In genomic region chr14:49193365-49194050, GRCh38 we compare ENCODE assay signal across 13 cellular contexts.
DNase-seq lines count a peak whose midpoint lies in the region; ATAC-seq and TF ChIP-seq lines count a peak whose summit lies in the region.
"Had no signal": no experiment of that assay in that cellular context is flagged by ENCODE, and none has a peak within 500 bp of the region (broad histone marks: within the 10 kb centered on the region; RNA-seq: fewer than 3 reads in every experiment).

No MANE protein-coding gene starts in this region.

- H3K4me1 ChIP-seq in mammary epithelial cell (ENCODE audit: insufficient read depth, low read length), result no peaks in the 10 kb centered on the region
- H3K4me1 ChIP-seq in mucosa of descending colon (ENCODE audit: low read depth), result no peaks in the 10 kb centered on the region
- H3K4me1 ChIP-seq in gastroesophageal sphincter, result peaks cover 0 to 18% (median 0%) of the 10 kb centered on the region in 3 donors

- H3K36me3 Mint-ChIP-seq in memory B cell, result no peaks in the 10 kb centered on the region

- dilution Hi-C loops in mammary epithelial cell (cut with HindIII; ENCODE audit: low sequenced_read_pairs), result no loop called here

- TF ChIP-seq CTCF in mammary epithelial cell (conservative IDR thresholded peaks at IDR 0.05 in 1 of 2, IDR thresholded peaks at IDR 0.05 in 1 of 2; ENCODE audit: extremely low read depth in 1 of 2, insufficient read depth in 1 of 2, low read depth in 1 of 2, low read length in 2 of 2), result no peak
- no peak for TF ChIP-seq CTCF in mucosa of descending colon (IDR thresholded peaks at IDR 0.05)
- no peak for TF ChIP-seq CTCF in gastroesophageal sphincter (IDR thresholded peaks at IDR 0.05)

- no peak overlapping the region for H3K4me2 ChIP-seq in mammary epithelial cell (ENCODE audit: insufficient read depth, low read depth, low read length)

- CTCF ChIA-PET in mammary epithelial cell (lab: Charles Lee; ENCODE audit: low non-redundant PET), result no interaction called here

- H3K9me3 Mint-ChIP-seq in memory B cell, result no peaks in the 10 kb centered on the region
- H3K9me3 Mint-ChIP-seq: stimulated activated naive CD8-positive, alpha-beta T cell treated with anti-CD3 and anti-CD28 coated beads, Interleukin-15, Interleukin-2, amounts not matched to agents 100 ng/mL and 50 ng/mL, for 24 hours had no signal

- no peak for TF ChIP-seq EP300 in gastroesophageal sphincter (IDR thresholded peaks at IDR 0.05)

- intact Hi-C loops in mammary epithelial cell (cut with micrococcal nuclease), result no loop called here
- intact Hi-C loops in mucosa of descending colon (cut with DNase I, micrococcal nuclease), result no loop called here

- peaks cover 18% of the 10 kb centered on the region for H3K9me3 ChIP-seq in mammary epithelial cell (replicated peaks; ENCODE audit: insufficient read depth, low read length)
- no peaks in the 10 kb centered on the region for H3K9me3 ChIP-seq in mucosa of descending colon
- H3K9me3 ChIP-seq in gastroesophageal sphincter, result no peaks in the 10 kb centered on the region
- H3K9me3 ChIP-seq: spleen had no signal

- no TSS peak for BruUV-seq in mammary epithelial cell (replicated peaks; lab: Mats Ljungman, UMichigan)

- ATAC-seq in GM18873 (IDR thresholded peaks at IDR 0.05; ENCODE audit: low FRiP score, unreplicated experiment) (peak; percentile 94), GM21723 (IDR thresholded peaks at IDR 0.05; ENCODE audit: unreplicated experiment) (peak; percentile 97), HG03280 (IDR thresholded peaks at IDR 0.05; ENCODE audit: unreplicated experiment) (peak; percentile 95), memory B cell (ENCODE audit: low read depth) (peak; percentile 93), mucosa of descending colon (no peak), gastroesophageal sphincter (no peak)
- ATAC-seq: HCT116 had no signal

- H3K27me3 ChIP-seq in mammary epithelial cell (ENCODE audit: insufficient read depth, low read length) (no peaks in the 10 kb centered on the region), gastroesophageal sphincter (no peaks in the 10 kb centered on the region)
- H3K27me3 ChIP-seq: spleen had no signal

- H3K79me2 ChIP-seq in mammary epithelial cell (ENCODE audit: insufficient read depth, low read length), result no peaks in the 10 kb centered on the region

- H3K36me3 ChIP-seq in mammary epithelial cell (ENCODE audit: insufficient read depth, low read length) (no peaks in the 10 kb centered on the region), mucosa of descending colon (ENCODE audit: low read depth) (no peaks in the 10 kb centered on the region), gastroesophageal sphincter (no peaks in the 10 kb centered on the region)
- H3K36me3 ChIP-seq: spleen had no signal

- in situ Hi-C loops in mammary epithelial cell (cut with MboI; ENCODE audit: low sequenced_read_pairs in 2 of 2), result no loop called here

- peaks cover 11% of the 10 kb centered on the region for H3K4me1 Mint-ChIP-seq in memory B cell

- peak in 1 of 2 donors; percentile 18 for DNase-seq in memory B cell (ENCODE audit: low spot score in 2 of 2)
- DNase-seq in mammary epithelial cell, result no peak
- no peak for DNase-seq in mucosa of descending colon
- DNase-seq in NCI-H2081 treated with DMSO at 0.1 percent for 48 hours (lab: John Stamatoyannopoulos, UW), result no peak
- DNase-seq: DMS153, NCI-H1417, spleen had no signal

- no peak overlapping the region for H3K4me3 Mint-ChIP-seq in memory B cell
- H3K4me3 Mint-ChIP-seq: stimulated activated naive CD8-positive, alpha-beta T cell treated with anti-CD3 and anti-CD28 coated beads, Interleukin-15, Interleukin-2, amounts not matched to agents 100 ng/mL and 50 ng/mL, for 24 hours had no signal

- TF ChIP-seq POLR2A in gastroesophageal sphincter (IDR thresholded peaks at IDR 0.05), result no peak

- H3K27ac ChIP-seq in mammary epithelial cell (ENCODE audit: insufficient read depth, low read depth, low read length) (no peak overlapping the region), gastroesophageal sphincter (peak overlapping the region in 1 of 4 donors; percentile 2)
- H3K27ac ChIP-seq: spleen had no signal

- no peak overlapping the region for H3K4me3 ChIP-seq in mammary epithelial cell (replicated peaks in 1 of 3; ENCODE audit: insufficient read depth in 1 of 3, low read depth in 2 of 3, low read length in 3 of 3)
- H3K4me3 ChIP-seq in mucosa of descending colon, result no peak overlapping the region
- H3K4me3 ChIP-seq in gastroesophageal sphincter, result no peak overlapping the region
- H3K4me3 ChIP-seq: spleen had no signal

- no peak overlapping the region for H3K9ac ChIP-seq in mammary epithelial cell (ENCODE audit: insufficient read depth, low read length)

- no peaks in the 10 kb centered on the region for H4K20me1 ChIP-seq in mammary epithelial cell (ENCODE audit: insufficient read depth, low read length)

- H3K27ac Mint-ChIP-seq in memory B cell, result peak overlapping the region; percentile 57
- H3K27ac Mint-ChIP-seq: stimulated activated naive CD8-positive, alpha-beta T cell treated with anti-CD3 and anti-CD28 coated beads, Interleukin-15, Interleukin-2, amounts not matched to agents 100 ng/mL and 50 ng/mL, for 24 hours had no signal

- H2AFZ ChIP-seq in mammary epithelial cell (ENCODE audit: low read depth, low read length), result no peak overlapping the region

- peaks cover 8% of the 10 kb centered on the region for H3K27me3 Mint-ChIP-seq in memory B cell

- WGBS in mammary epithelial cell (ENCODE audit: low coverage, missing lambda C conversion rate), result 14% methylated on average over 6 of the region's 7 CpGs
- 46 to 51% methylated on average over 5 to 7 of the region's 7 CpGs for WGBS in gastroesophageal sphincter (ENCODE audit: low coverage in 1 of 2), 2 donors

Comparison
In these comparisons a context has a peak if more than half of its experiments do, and no peak if none do; other contexts are left out.
1. ATAC-seq: peak in GM18873 (single experiment), GM21723 (single experiment), HG03280 (single experiment) and memory B cell (single experiment); none in mucosa of descending colon (single experiment) and gastroesophageal sphincter (single experiment).